1 cellular context compared by ENCODE assay signal in genomic region chr7:479948-480499, GRCh38.
TF ChIP-seq lines count a peak whose summit lies in the region.

No MANE protein-coding gene starts in this region.

TF ChIP-seq in K562, 482 proteins besides CTCF, POLR2A, EP300 and RAD21 (continued from another document):
- TF ChIP-seq PRDM10 (IDR thresholded peaks at IDR 0.05; ENCODE audit: partially characterized antibody) (peak; percentile 61), ZNF12 (CRISPR knock-in tag; IDR thresholded peaks at IDR 0.05) (no peak)
TF ChIP-seq in K562: peak in this region for 1.
